18 cellular contexts compared by ENCODE assay signal in genomic region chr2:172578054-172578453, GRCh38. TPM values are rescaled to one million over a fixed set of nuclear protein-coding genes. Genes with fewer than 3 reads are reported as not detected.
DNase-seq lines count a peak whose midpoint lies in the region; ATAC-seq, FAIRE-seq and TF ChIP-seq lines count a peak whose summit lies in the region.
"Had no signal": no experiment of that assay in that cellular context is flagged by ENCODE, and none has a peak within 500 bp of the region (broad histone marks: within the 10 kb centered on the region; RNA-seq: fewer than 3 reads in every experiment).

No MANE protein-coding gene starts in this region.

- H3K27me3 ChIP-seq in HepG2 (ENCODE audit: control insufficient read depth in 1 of 2, insufficient read depth in 2 of 2, low read length in 2 of 2) (no peaks in the 10 kb centered on the region), right lobe of liver (no peaks in the 10 kb centered on the region), MM.1S (replicated peaks; ENCODE audit: insufficient read depth, low read length) (no peaks in the 10 kb centered on the region), GM12878 (replicated peaks in 1 of 2; ENCODE audit: control insufficient read depth in 2 of 2, insufficient read depth in 2 of 2, low read length in 1 of 2) (no peaks in the 10 kb centered on the region), keratinocyte (ENCODE audit: control insufficient read depth, extremely low read depth, insufficient read depth, low read length) (no peaks in the 10 kb centered on the region)
- H3K27me3 ChIP-seq: BE2C had no signal

- WGBS in HepG2 (ENCODE audit: low lambda C conversion rate) = 100% methylated on average over 1 of the region's 1 CpG
- 100% methylated on average over 1 of the region's 1 CpG for WGBS in right lobe of liver (ENCODE audit: insufficient coverage, low coverage, low lambda C conversion rate, missing lambda C conversion rate)
- WGBS in GM12878 (ENCODE audit: insufficient coverage, insufficient replicate concordance, low lambda C conversion rate, missing lambda C conversion rate) = 95% methylated on average over 1 of the region's 1 CpG

- peaks cover 55% of the 10 kb centered on the region for H3F3A ChIP-seq in MM.1S (ENCODE audit: insufficient read depth, low read length)

- SMC1A ChIA-PET in GM12878 (lab: Charles Lee; ENCODE audit: uncharacterized antibody, unreplicated experiment) = interaction anchor here (1.3 kb wide), 1 partner anchor 13 kb away, joined by 4 read pairs; no protein-coding TSS in a partner anchor

- intact Hi-C loops in HepG2 (cut with micrococcal nuclease; ENCODE audit: unreplicated experiment) = no loop called here
- intact Hi-C loops in right lobe of liver (cut with DNase I) = no loop called here
- intact Hi-C loops in GM12878 (cut with micrococcal nuclease; ENCODE audit: unreplicated experiment) = no loop called here

- peaks cover 31% of the 10 kb centered on the region for H3K9me3 ChIP-seq in HepG2 (ENCODE audit: low read length)
- H3K9me3 ChIP-seq in right lobe of liver = peaks cover 0 to 8% (median 0%) of the 10 kb centered on the region in 4 donors
- no peaks in the 10 kb centered on the region for H3K9me3 ChIP-seq in MM.1S (replicated peaks; ENCODE audit: insufficient read depth, low read length)
- H3K9me3 ChIP-seq in GM12878 (replicated peaks; ENCODE audit: control insufficient read depth, insufficient read depth, low read length) = peaks cover 33% of the 10 kb centered on the region
- H3K9me3 ChIP-seq in keratinocyte (ENCODE audit: control insufficient read depth, low read depth, low read length) = peaks cover 8% of the 10 kb centered on the region
- H3K9me3 ChIP-seq: BE2C, HAP-1 had no signal

- no peaks in the 10 kb centered on the region for H3K9me1 ChIP-seq in keratinocyte (ENCODE audit: control insufficient read depth, extremely low read depth, insufficient read depth, low read length)

- TF ChIP-seq CTCF in HepG2 (CRISPR knock-in tag; IDR thresholded peaks at IDR 0.05) (no peak), right lobe of liver (IDR thresholded peaks at IDR 0.05) (no peak), MM.1S (IDR thresholded peaks at IDR 0.05; ENCODE audit: low read length) (no peak), GM12878 (IDR thresholded peaks at IDR 0.05 in 2 of 3, conservative IDR thresholded peaks at IDR 0.05 in 1 of 3; ENCODE audit: control insufficient read depth in 2 of 3, extremely low read depth in 1 of 3, insufficient read depth in 1 of 3, low read depth in 3 of 3, low read length in 3 of 3) (no peak), keratinocyte (optimal IDR thresholded peaks at IDR 0.05 in 1 of 3, IDR thresholded peaks at IDR 0.05 in 1 of 3, conservative IDR thresholded peaks at IDR 0.05 in 1 of 3; ENCODE audit: extremely low read depth in 1 of 3, insufficient read depth in 2 of 3, low read length in 3 of 3) (no peak)

- H3K27ac ChIP-seq in HepG2 (ENCODE audit: extremely low read length, insufficient read depth, low read length) (no peak overlapping the region), right lobe of liver (no peak overlapping the region), MM.1S (ENCODE audit: low read length) (no peak overlapping the region), GM12878 (ENCODE audit: control insufficient read depth, insufficient read depth) (no peak overlapping the region), keratinocyte (ENCODE audit: control insufficient read depth, insufficient read depth, low read length) (no peak overlapping the region)
- H3K27ac ChIP-seq: HL-60 had no signal

- DNase-seq in HepG2 (ENCODE audit: low spot score) (no peak), right lobe of liver (no peak), MM.1S (no peak), GM12878 (ENCODE audit: low read depth, low spot score) (no peak), keratinocyte (ENCODE audit: low read depth, low spot score) (no peak), LoVo (ENCODE audit: low spot score) (no peak), H4 (ENCODE audit: low spot score) (no peak), KBM-7 (no peak)
- DNase-seq: BE2C; CD4-positive, alpha-beta T cell; NCI-H1105 treated with DMSO at 0.1 percent for 48 hours; NCI-H1694 treated with DMSO at 0.1 percent for 48 hours; NCI-H345; NCI-H526; RPMI8226 had no signal

- RAD21 ChIA-PET in GM12878 (lab: Charles Lee; ENCODE audit: unreplicated experiment) = no interaction called here

- POLR2A ChIA-PET in HepG2 (lab: Yijun Ruan, JAX) = no interaction called here
- POLR2A ChIA-PET in GM12878 (lab: Charles Lee) = no interaction called here

- peaks cover 74% of the 10 kb centered on the region for H3K79me2 ChIP-seq in HepG2 (ENCODE audit: insufficient read depth, low read length)
- H3K79me2 ChIP-seq in MM.1S (ENCODE audit: low read length) = peaks cover 98% of the 10 kb centered on the region
- peaks cover 7% of the 10 kb centered on the region for H3K79me2 ChIP-seq in GM12878 (ENCODE audit: control insufficient read depth, insufficient read depth, low read length)
- peaks cover 3% of the 10 kb centered on the region for H3K79me2 ChIP-seq in keratinocyte (ENCODE audit: control insufficient read depth, insufficient read depth, low read length)

- BruUV-seq in HepG2 (replicated peaks; lab: Mats Ljungman, UMichigan) = no TSS peak
- BruUV-seq in GM12878 (replicated peaks; lab: Mats Ljungman, UMichigan) = no TSS peak

- H4K20me1 ChIP-seq in HepG2 (ENCODE audit: insufficient read depth, low read length) (peaks cover 76% of the 10 kb centered on the region), MM.1S (ENCODE audit: insufficient read depth, low read length) (no peaks in the 10 kb centered on the region), GM12878 (ENCODE audit: control insufficient read depth, insufficient read depth) (no peaks in the 10 kb centered on the region), keratinocyte (ENCODE audit: control insufficient read depth, extremely low read depth, insufficient read depth, low read length) (no peaks in the 10 kb centered on the region)

- TF ChIP-seq RAD21 in HepG2 (CRISPR knock-in tag; IDR thresholded peaks at IDR 0.05) (no peak), GM12878 (IDR thresholded peaks at IDR 0.05; ENCODE audit: insufficient read depth, low read depth, low read length) (no peak)

- H3K4me2 ChIP-seq in HepG2 (ENCODE audit: low read depth, low read length) = no peak overlapping the region
- 0 out of 2 replicates have a peak overlapping the region, but pooled peaks have one; percentile 30 for H3K4me2 ChIP-seq in MM.1S (ENCODE audit: low read depth, low read length)
- no peak overlapping the region for H3K4me2 ChIP-seq in GM12878 (ENCODE audit: control insufficient read depth, insufficient read depth)
- no peak overlapping the region for H3K4me2 ChIP-seq in keratinocyte (ENCODE audit: control insufficient read depth, extremely low read depth, insufficient read depth, low read depth, low read length)

- FAIRE-seq in HepG2 (lab: Jason Lieb, UNC) = no peak
- FAIRE-seq in GM12878 (lab: Jason Lieb, UNC) = no peak
- peak; percentile 17 for FAIRE-seq in keratinocyte (lab: Jason Lieb, UNC)
- FAIRE-seq: HTR-8/SVneo had no signal

- H3K36me3 ChIP-seq in HepG2 (replicated peaks in 1 of 2; ENCODE audit: control insufficient read depth in 1 of 2, insufficient read depth in 2 of 2, low read length in 2 of 2) (peaks cover 28 to 80% of the 10 kb centered on the region in 2 experiments), right lobe of liver (no peaks in the 10 kb centered on the region), MM.1S (replicated peaks; ENCODE audit: insufficient read depth, low read length) (peaks cover 47% of the 10 kb centered on the region), GM12878 (ENCODE audit: control insufficient read depth in 2 of 2, insufficient read depth in 2 of 2, low read length in 1 of 2) (peaks cover 2 to 39% of the 10 kb centered on the region in 2 experiments; a peak in 3 of 4 replicates), keratinocyte (ENCODE audit: control insufficient read depth in 2 of 2, extremely low read depth in 1 of 2, insufficient read depth in 2 of 2, low read length in 2 of 2) (peaks cover 7 to 10% of the 10 kb centered on the region in 2 experiments)
- H3K36me3 ChIP-seq: BE2C had no signal

- TF ChIP-seq POLR2A in HepG2 (IDR thresholded peaks at IDR 0.05; ENCODE audit: insufficient read depth in 1 of 2, low read depth in 2 of 2, low read length in 2 of 2) = no peak
- TF ChIP-seq POLR2A in right lobe of liver (IDR thresholded peaks at IDR 0.05) = no peak
- TF ChIP-seq POLR2A in GM12878 (IDR thresholded peaks at IDR 0.05; ENCODE audit: low read depth, low read length) = no peak

- in situ Hi-C loops in HepG2 (cut with HindIII; ENCODE audit: extremely low pct_ligation_motif_present, low pct_unique_long_range_greater_than_20kb) (no loop called here), GM12878 (cut with MboI) (no loop called here), KBM-7 (cut with MboI; ENCODE audit: low pct_unique_long_range_greater_than_20kb, low sequenced_read_pairs) (no loop called here)

- dilution Hi-C loops in keratinocyte (cut with MboI; ENCODE audit: extremely low pct_ligation_motif_present, low sequenced_read_pairs) = no loop called here

- H3K4me1 ChIP-seq in HepG2 (ENCODE audit: insufficient read depth, low read length) (peaks cover 13% of the 10 kb centered on the region), right lobe of liver (no peaks in the 10 kb centered on the region), MM.1S (ENCODE audit: low read length) (peaks cover 58% of the 10 kb centered on the region), GM12878 (ENCODE audit: control insufficient read depth, insufficient read depth, low read length) (peaks cover 4% of the 10 kb centered on the region), keratinocyte (ENCODE audit: control insufficient read depth, extremely low read depth, insufficient read depth, low read length) (no peaks in the 10 kb centered on the region)
- H3K4me1 ChIP-seq: BE2C, HAP-1 had no signal

- CTCF ChIA-PET in HepG2 (lab: Yijun Ruan, JAX; ENCODE audit: low intra/inter-chr PET ratio, low total read pairs) = no interaction called here
- CTCF ChIA-PET in GM12878 (lab: Yijun Ruan, JAX) = interaction anchor here (0.9 kb wide), 1 partner anchor 12 kb away, joined by 3 read pairs; no protein-coding TSS in a partner anchor

- no peak overlapping the region for H2AFZ ChIP-seq in HepG2 (ENCODE audit: low read length)
- no peak overlapping the region for H2AFZ ChIP-seq in MM.1S (ENCODE audit: low read length)
- H2AFZ ChIP-seq in GM12878 (ENCODE audit: control insufficient read depth, low read depth, low read length) = no peak overlapping the region
- no peak overlapping the region for H2AFZ ChIP-seq in keratinocyte (ENCODE audit: control insufficient read depth, low read length)

- TF ChIP-seq EP300 in HepG2 (IDR thresholded peaks at IDR 0.05; ENCODE audit: low read depth in 2 of 2, low read length in 2 of 2) (no peak), HepG2 (CRISPR knock-in tag; IDR thresholded peaks at IDR 0.05; ENCODE audit: borderline replicate concordance) (no peak), GM12878 (IDR thresholded peaks at IDR 0.05; ENCODE audit: borderline replicate concordance in 1 of 2, control insufficient read depth in 1 of 2, low read depth in 2 of 2, low read length in 2 of 2) (no peak)

- ATAC-seq in HepG2 = no peak
- ATAC-seq in right lobe of liver = no peak
- no peak for ATAC-seq in GM12878

- no peak overlapping the region for H3K4me3 ChIP-seq in HepG2 (replicated peaks in 1 of 3; ENCODE audit: insufficient read depth in 1 of 3, low read depth in 2 of 3, low read length in 3 of 3)
- H3K4me3 ChIP-seq in right lobe of liver = no peak overlapping the region
- H3K4me3 ChIP-seq in MM.1S (ENCODE audit: low read length) = no peak overlapping the region
- H3K4me3 ChIP-seq in GM12878 = no peak overlapping the region
- no peak overlapping the region for H3K4me3 ChIP-seq in keratinocyte (ENCODE audit: control insufficient read depth in 2 of 3, extremely low read depth in 1 of 3, insufficient read depth in 2 of 3, low read depth in 1 of 3, low read length in 3 of 3)
- H3K4me3 ChIP-seq: HAP-1 had no signal

- H3K9ac ChIP-seq in HepG2 (ENCODE audit: insufficient read depth, low read depth, low read length) = no peak overlapping the region
- no peak overlapping the region for H3K9ac ChIP-seq in MM.1S (ENCODE audit: low read length)
- H3K9ac ChIP-seq in GM12878 (ENCODE audit: control insufficient read depth, insufficient read depth, low read length) = no peak overlapping the region
- H3K9ac ChIP-seq in keratinocyte (ENCODE audit: control insufficient read depth, extremely low read depth, insufficient read depth, low read length) = no peak overlapping the region

- H3K9me2 ChIP-seq in MM.1S (replicated peaks; ENCODE audit: insufficient read depth, low read length) = no peaks in the 10 kb centered on the region

RNA-seq across cellular contexts. Expression of gene PDK1, which starts 22.2 kb away (rescaled TPM):
- 11.9 and 12.0 TPM in 2 replicates for total RNA-seq in HepG2 (2016; rRNA removed; fragmentation: Illumina TruSeq; extraction: Trizol)
- total RNA-seq in HepG2 (2016; cell fraction: cytosol; rRNA removed; fragmentation: Illumina TruSeq; extraction: Trizol; ENCODE audit: low read depth) = 14.8 and 16.0 TPM in 2 replicates
- 11.1 and 15.0 TPM in 2 replicates for total RNA-seq in HepG2 (2016; cell fraction: insoluble cytoplasmic fraction; rRNA removed; fragmentation: Illumina TruSeq; extraction: Trizol)
- 5.0 and 6.4 TPM in 2 replicates for total RNA-seq in HepG2 (2016; cell fraction: membrane; rRNA removed; fragmentation: Illumina TruSeq; extraction: Trizol)
- total RNA-seq in HepG2 (2016; cell fraction: nucleus; rRNA removed; fragmentation: Illumina TruSeq; extraction: Trizol) = 14.8 and 15.2 TPM in 2 replicates
- polyA plus RNA-seq in HepG2 (2011; rRNA removed) = 84.7 and 96.9 TPM in 2 replicates
- polyA plus RNA-seq in HepG2 (2011; cell fraction: cytosol; rRNA removed) = 30.7 and 32.7 TPM in 2 replicates
- 67.8 and 93.1 TPM in 2 replicates for polyA plus RNA-seq in HepG2 (2011; cell fraction: nucleus; rRNA removed)
- polyA plus RNA-seq in HepG2 (2012) = 25.5 and 44.1 TPM in 2 replicates
- 0.77 and 0.79 TPM in 2 replicates for polyA plus RNA-seq in HepG2 (2016; cell fraction: cytosol; fragmentation: Illumina TruSeq; extraction: Trizol; ENCODE audit: low read depth)
- polyA plus RNA-seq in HepG2 (2016; cell fraction: insoluble cytoplasmic fraction; fragmentation: Illumina TruSeq; extraction: Trizol; ENCODE audit: low read depth) = 7.5 and 10.2 TPM in 2 replicates
- polyA plus RNA-seq in HepG2 (2016; cell fraction: membrane; fragmentation: Illumina TruSeq; extraction: Trizol; ENCODE audit: low read depth) = 2.4 and 2.7 TPM in 2 replicates
- 10.4 and 11.5 TPM in 2 replicates for polyA plus RNA-seq in HepG2 (2016; cell fraction: nucleus; fragmentation: Illumina TruSeq; extraction: Trizol; ENCODE audit: insufficient read depth, low read depth)
- 33.6 and 117 TPM in 2 replicates for polyA minus RNA-seq in HepG2 (2011; rRNA and poly(A)+ RNA removed; ENCODE audit: low replicate concordance)
- polyA minus RNA-seq in HepG2 (2011; cell fraction: cytosol; rRNA and poly(A)+ RNA removed) = 65.8 and 77.1 TPM in 2 replicates
- 205 and 237 TPM in 2 replicates for polyA minus RNA-seq in HepG2 (2011; cell fraction: nucleus; rRNA and poly(A)+ RNA removed)
- total RNA-seq in right lobe of liver = 10 to 100 TPM in 3 of 6 experiments, 1 to 10 TPM in 3; 5.0 to 34.1 (median 9.6) TPM
- 154 and 170 TPM in 2 replicates for total RNA-seq in GM12878 (2013; cell fraction: nucleolus; rRNA removed)
- total RNA-seq in GM12878 (2014; rRNA removed) = 16.2 and 18.1 TPM in 2 replicates
- total RNA-seq in GM12878 (2014; rRNA removed; fragmentation: Illumina TruSeq; extraction: Trizol) = 12.4 and 13.2 TPM in 2 replicates
- 18.3 and 20.1 TPM in 2 replicates for total RNA-seq in GM12878 (2021)
- polyA plus RNA-seq in GM12878 (2011; ENCODE audit: low read depth) = 11.0 TPM
- 128 and 153 TPM in 2 replicates for polyA plus RNA-seq in GM12878 (2011; rRNA removed)
- polyA plus RNA-seq in GM12878 (2011; cell fraction: cytosol; rRNA removed) = 44.5 and 50.8 TPM in 2 replicates
- polyA plus RNA-seq in GM12878 (2011; cell fraction: nucleus; rRNA removed) = 51.3 and 91.3 TPM in 2 replicates
- polyA plus RNA-seq in GM12878 (2012) = 20.6 and 29.7 TPM in 2 replicates
- polyA plus RNA-seq in GM12878 (2014; fragmentation: Illumina TruSeq; extraction: Trizol) = 18.1 and 25.1 TPM in 2 replicates
- 1 to 10 TPM; 5.3 to 5.4 TPM for polyA plus RNA-seq in GM12878 (2014; fragmentation: Nextera tagmentation; extraction: Ambion mirVana)
- 16.4 and 18.0 TPM in 2 replicates for polyA plus RNA-seq in GM12878 (2014; rRNA removed)
- polyA plus RNA-seq in GM12878 (2016; fragmentation: Nextera tagmentation; extraction: Ambion mirVana) = 10 to 100 TPM; 17.8 to 19.3 TPM
- polyA minus RNA-seq in GM12878 (2011; rRNA and poly(A)+ RNA removed) = 167 and 188 TPM in 2 replicates
- 40.9 and 41.5 TPM in 2 replicates for polyA minus RNA-seq in GM12878 (2011; cell fraction: cytosol; rRNA and poly(A)+ RNA removed)
- polyA minus RNA-seq in GM12878 (2011; cell fraction: nucleus; rRNA and poly(A)+ RNA removed) = 54.4 and 55.0 TPM in 2 replicates
- polyA plus RNA-seq in keratinocyte = 10.5 to 29.2 TPM (median 22.9 TPM) in 3 replicates
- polyA plus RNA-seq in keratinocyte (2011; ENCODE audit: low read depth) = 3.4 TPM
- 6.2 and 12.8 TPM in 2 replicates for polyA plus RNA-seq in keratinocyte (2011; cell fraction: cytosol; rRNA removed)
- polyA plus RNA-seq in keratinocyte (2011; cell fraction: nucleus; rRNA removed) = 14.2 and 14.9 TPM in 2 replicates
- polyA plus RNA-seq in keratinocyte (2012; ENCODE audit: low replicate concordance) = 6.2 and 6.4 TPM in 2 replicates
- polyA minus RNA-seq in keratinocyte = 15.3 to 62.5 TPM (median 44.0 TPM) in 3 replicates
- 13.4 TPM for polyA minus RNA-seq in keratinocyte (2011; cell fraction: cytosol; rRNA and poly(A)+ RNA removed)
- polyA minus RNA-seq in keratinocyte (2011; cell fraction: nucleus; rRNA and poly(A)+ RNA removed) = 10.3 and 25.6 TPM in 2 replicates
- total RNA-seq in H4 (2014; rRNA removed; shearing (Covaris generic)) = 8.9 and 9.1 TPM in 2 replicates

Comparison
In these comparisons a context has a peak if more than half of its experiments do, and no peak if none do; other contexts are left out.
1. Of the 75 proteins assayed by ChIP-seq in both HepG2 and GM12878: peak only in HepG2: none; only in GM12878: CBX5; in both: none; in neither: 74.